In the genomic region with DNA sequence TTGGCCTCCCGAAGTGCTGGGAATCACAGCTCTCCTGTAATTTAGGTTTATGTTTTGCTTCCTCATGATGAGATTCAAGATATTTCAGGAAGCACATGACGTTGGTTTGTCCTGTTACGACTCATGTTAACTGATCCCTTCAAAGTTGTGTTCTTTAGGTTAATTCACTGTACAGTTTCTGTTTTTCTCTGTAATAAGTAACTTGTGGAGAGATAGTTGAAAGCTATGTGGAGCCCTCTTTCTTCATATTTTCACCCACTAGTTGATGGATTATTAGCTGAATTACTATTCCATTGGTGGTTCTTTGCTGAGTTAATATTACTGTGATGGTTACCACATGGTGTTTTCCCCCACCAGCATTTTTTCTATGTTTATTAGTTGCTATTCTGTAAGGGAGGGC, we compare ENCODE assay signal across 19 cellular contexts. TPM values are rescaled to one million over a fixed set of nuclear protein-coding genes. Genes with fewer than 3 reads are reported as not detected.
DNase-seq lines count a peak whose midpoint lies in the region; ATAC-seq lines count a peak whose summit lies in the region.
"Had no signal": no experiment of that assay in that cellular context is flagged by ENCODE, and none has a peak within 500 bp of the region (broad histone marks: within the 10 kb centered on the region; RNA-seq: fewer than 3 reads in every experiment).

No MANE protein-coding gene starts in this region.

- H3K4me3 ChIP-seq in right cardiac atrium (ENCODE audit: low read length): no peak overlapping the region
- H3K4me3 ChIP-seq: dorsolateral prefrontal cortex, mucosa of descending colon, suprapubic skin had no signal

- peak overlapping the region; percentile 60 for H3K27ac Mint-ChIP-seq in activated T-helper 2 cell treated with anti-CD3 and anti-CD28 coated beads, Interferon-gamma antibody, Interleukin-2, Interleukin-4, amounts not matched to agents 10 μg/mL and 5 μg/mL and 100 μg/mL, durations not matched to agents 14 hours and 24 hours and 36 hours
- H3K27ac Mint-ChIP-seq: activated naive CD8-positive, alpha-beta T cell; T-helper 17 cell had no signal

- no peaks in the 10 kb centered on the region for H3K27me3 Mint-ChIP-seq in activated T-helper 2 cell treated with anti-CD3 and anti-CD28 coated beads, Interferon-gamma antibody, Interleukin-2, Interleukin-4, amounts not matched to agents 10 μg/mL and 5 μg/mL and 100 μg/mL, durations not matched to agents 14 hours and 24 hours and 36 hours (ENCODE audit: low read depth)
- H3K27me3 Mint-ChIP-seq: activated naive CD8-positive, alpha-beta T cell; T-helper 17 cell had no signal

- no peaks in the 10 kb centered on the region for H3K9me3 ChIP-seq in right cardiac atrium (ENCODE audit: control insufficient read depth, low read length)
- H3K9me3 ChIP-seq: mucosa of descending colon, suprapubic skin had no signal

- WGBS in right cardiac atrium: 82% methylated on average over 3 of the region's 3 CpGs

- intact Hi-C loops in activated T-helper 2 cell treated with anti-CD3 and anti-CD28 coated beads, Interferon-gamma antibody, Interleukin-2, Interleukin-4, amounts not matched to agents 10 μg/mL and 5 μg/mL and 100 μg/mL, durations not matched to agents 14 hours and 24 hours and 36 hours (cut with micrococcal nuclease): no loop called here
- intact Hi-C loops in right cardiac atrium (cut with DNase I): no loop called here

- peaks cover 11% of the 10 kb centered on the region for H3K4me1 Mint-ChIP-seq in activated T-helper 2 cell treated with anti-CD3 and anti-CD28 coated beads, Interferon-gamma antibody, Interleukin-2, Interleukin-4, amounts not matched to agents 10 μg/mL and 5 μg/mL and 100 μg/mL, durations not matched to agents 14 hours and 24 hours and 36 hours (ENCODE audit: low read depth)
- H3K4me1 Mint-ChIP-seq: T-helper 17 cell had no signal

- no peaks in the 10 kb centered on the region for H3K27me3 ChIP-seq in right cardiac atrium (ENCODE audit: control insufficient read depth, insufficient read depth)
- H3K27me3 ChIP-seq: dorsolateral prefrontal cortex, suprapubic skin had no signal

- ATAC-seq in GM18907 (IDR thresholded peaks at IDR 0.05; ENCODE audit: unreplicated experiment) (peak; percentile 86), GM21737 (IDR thresholded peaks at IDR 0.05; ENCODE audit: unreplicated experiment) (peak; percentile 60), HG03139 (IDR thresholded peaks at IDR 0.05; ENCODE audit: unreplicated experiment) (peak; percentile 75), esophagus mucosa (no peak), right cardiac atrium (no peak)
- ATAC-seq: left colon, mucosa of descending colon, sciatic nerve, T-helper 17 cell had no signal

- H3K4me1 ChIP-seq in right cardiac atrium (ENCODE audit: control insufficient read depth, insufficient read depth, low read length): no peaks in the 10 kb centered on the region
- H3K4me1 ChIP-seq: suprapubic skin had no signal

- no peak overlapping the region for H3K27ac ChIP-seq in right cardiac atrium (ENCODE audit: low read length)
- H3K27ac ChIP-seq: dorsolateral prefrontal cortex, suprapubic skin had no signal

- no peaks in the 10 kb centered on the region for H3K9me3 Mint-ChIP-seq in activated T-helper 2 cell treated with anti-CD3 and anti-CD28 coated beads, Interferon-gamma antibody, Interleukin-2, Interleukin-4, amounts not matched to agents 10 μg/mL and 5 μg/mL and 100 μg/mL, durations not matched to agents 14 hours and 24 hours and 36 hours

- no peak overlapping the region for H3K4me3 Mint-ChIP-seq in activated T-helper 2 cell treated with anti-CD3 and anti-CD28 coated beads, Interferon-gamma antibody, Interleukin-2, Interleukin-4, amounts not matched to agents 10 μg/mL and 5 μg/mL and 100 μg/mL, durations not matched to agents 14 hours and 24 hours and 36 hours (ENCODE audit: low read depth)
- H3K4me3 Mint-ChIP-seq: activated naive CD8-positive, alpha-beta T cell; T-helper 17 cell had no signal

- H3K36me3 Mint-ChIP-seq in activated T-helper 2 cell treated with anti-CD3 and anti-CD28 coated beads, Interferon-gamma antibody, Interleukin-2, Interleukin-4, amounts not matched to agents 10 μg/mL and 5 μg/mL and 100 μg/mL, durations not matched to agents 14 hours and 24 hours and 36 hours (ENCODE audit: low read depth): peaks cover 85% of the 10 kb centered on the region

- DNase-seq in activated T-helper 2 cell treated with anti-CD3 and anti-CD28 coated beads, Interferon-gamma antibody, Interleukin-2, Interleukin-4, amounts not matched to agents 10 μg/mL and 5 μg/mL and 100 μg/mL, durations not matched to agents 14 hours and 24 hours and 36 hours (ENCODE audit: low spot score): no peak
- DNase-seq in NOMO-1 (lab: John Stamatoyannopoulos, UW; ENCODE audit: unreplicated experiment in 2 of 2): no peak
- DNase-seq in activated gamma-delta T cell treated with Interleukin-2 at 50 U/mL for 16 hours: no peak
- DNase-seq in right cardiac atrium: no peak
- DNase-seq: dorsolateral prefrontal cortex; H7; left colon; mucosa of descending colon; NCI-H2171 treated with DMSO at 0.1 percent for 48 hours; SHP77; stimulated activated CD4-positive, alpha-beta T cell treated with anti-CD3 and anti-CD28 coated beads, Interleukin-1b, Interleukin-23, amount 100 ng/mL, for 48 hours; T-helper 17 cell had no signal

RNA-seq across cellular contexts. Expression of a gene that starts 18.3 kb away (rescaled TPM):
- total RNA-seq in activated T-helper 2 cell treated with anti-CD3 and anti-CD28 coated beads, Interferon-gamma antibody, Interleukin-2, Interleukin-4, amounts not matched to agents 10 μg/mL and 5 μg/mL and 100 μg/mL, durations not matched to agents 14 hours and 24 hours and 36 hours: 36.7 and 39.6 TPM in 2 replicates
- total RNA-seq in esophagus mucosa: 41.5 TPM
- total RNA-seq in right cardiac atrium: 10 to 100 TPM; 26.5 to 31.2 (median 29.6) TPM
- polyA plus RNA-seq in right cardiac atrium: 37.2 TPM

RNA-seq across cellular contexts. Expression of a gene that starts 23.8 kb away (rescaled TPM):
- total RNA-seq in activated T-helper 2 cell treated with anti-CD3 and anti-CD28 coated beads, Interferon-gamma antibody, Interleukin-2, Interleukin-4, amounts not matched to agents 10 μg/mL and 5 μg/mL and 100 μg/mL, durations not matched to agents 14 hours and 24 hours and 36 hours: 58.0 and 68.2 TPM in 2 replicates
- total RNA-seq in esophagus mucosa (23.5 TPM), right cardiac atrium (10 to 100 TPM in 3 of 4 donors, 1 to 10 TPM in 1; 9.9 to 13.8 (median 10.7) TPM)
- polyA plus RNA-seq in right cardiac atrium: 3.1 TPM

Comparison
In these comparisons a context has a peak if more than half of its experiments do, and no peak if none do; other contexts are left out.
1. ATAC-seq: peak in GM18907 (single experiment), GM21737 (single experiment) and HG03139 (single experiment); none in esophagus mucosa (single experiment) and right cardiac atrium (0 of 2).